In genomic region chr12:125145196-125145595, GRCh38 we compare ENCODE assay signal across 19 cellular contexts. TPM values are rescaled to one million over a fixed set of nuclear protein-coding genes. Genes with fewer than 3 reads are reported as not detected.
A peak's percentile ranks its signal among the peaks of the same experiment; 100 is the strongest.
DNase-seq lines count a peak whose midpoint lies in the region; FAIRE-seq and TF ChIP-seq lines count a peak whose summit lies in the region.
"Had no signal": no experiment of that assay in that cellular context is flagged by ENCODE, and none has a peak within 500 bp of the region (broad histone marks: within the 10 kb centered on the region; RNA-seq: fewer than 3 reads in every experiment).

No MANE protein-coding gene starts in this region.

- H3K36me3 Mint-ChIP-seq in type B pancreatic cell = no peaks in the 10 kb centered on the region

- no peaks in the 10 kb centered on the region for H3K27me3 Mint-ChIP-seq in type B pancreatic cell

- H3K36me3 ChIP-seq in bronchial epithelial cell (ENCODE audit: control insufficient read depth, insufficient read depth, low read length) = no peaks in the 10 kb centered on the region
- H3K36me3 ChIP-seq: BLaER1, SJSA1 had no signal

- H3K4me1 Mint-ChIP-seq in type B pancreatic cell (ENCODE audit: unreplicated experiment) = no peaks in the 10 kb centered on the region
- H3K4me1 Mint-ChIP-seq: CD8-positive, alpha-beta memory T cell had no signal

- peak; percentile 62 for FAIRE-seq in bronchial epithelial cell (lab: Jason Lieb, UNC)
- FAIRE-seq: GM12878, GM18507 had no signal

- no peaks in the 10 kb centered on the region for H3K9me3 Mint-ChIP-seq in type B pancreatic cell
- H3K9me3 Mint-ChIP-seq: H9 had no signal

- DNase-seq in DMS 273 (lab: John Stamatoyannopoulos, UW; ENCODE audit: unreplicated experiment) (peak; percentile 88), NCI-H446 (lab: John Stamatoyannopoulos, UW) (peak; percentile 57 to 86), bronchial epithelial cell (ENCODE audit: low read depth) (no peak), fibroblast of villous mesenchyme (ENCODE audit: low read depth) (peak; percentile 21), ACHN (no peak), epidermal melanocyte (ENCODE audit: insufficient read length, low spot score) (no peak), type B pancreatic cell (ENCODE audit: extremely low spot score, unreplicated experiment) (no peak)
- DNase-seq: CD8-positive, alpha-beta memory T cell; H9; MM.1S; NCI-H1105; NCI-H187 treated with DMSO at 0.1 percent for 48 hours; NCI-H2171; NCI-H510A; PC-3 had no signal

- H3K27me3 ChIP-seq in bronchial epithelial cell (ENCODE audit: control insufficient read depth, insufficient read depth, low read length) = no peaks in the 10 kb centered on the region
- H3K27me3 ChIP-seq: BLaER1, SJSA1 had no signal

- TF ChIP-seq CTCF in bronchial epithelial cell (IDR thresholded peaks at IDR 0.05; ENCODE audit: insufficient read depth, low read length, severe bottlenecking) = no peak
- TF ChIP-seq CTCF in fibroblast of villous mesenchyme (IDR thresholded peaks at IDR 0.05; ENCODE audit: insufficient read depth, low read depth, low read length) = no peak
- TF ChIP-seq CTCF in type B pancreatic cell (conservative IDR thresholded peaks at IDR 0.05) = no peak

- no peak overlapping the region for H3K4me3 Mint-ChIP-seq in type B pancreatic cell
- H3K4me3 Mint-ChIP-seq: CD8-positive, alpha-beta memory T cell; H9 had no signal

- H3K27ac Mint-ChIP-seq in type B pancreatic cell = no peak overlapping the region
- H3K27ac Mint-ChIP-seq: CD8-positive, alpha-beta memory T cell; H9 had no signal

- H3K4me3 ChIP-seq in bronchial epithelial cell (ENCODE audit: low read depth, low read length) (no peak overlapping the region), fibroblast of villous mesenchyme (ENCODE audit: low read depth, low read length) (no peak overlapping the region)
- H3K4me3 ChIP-seq: BLaER1, GM12878, SJSA1 had no signal

- in situ Hi-C loops in ACHN (cut with HindIII; ENCODE audit: low pct_ligation_motif_present, low pct_unique_long_range_greater_than_20kb, low sequenced_read_pairs) = no loop called here

RNA-seq across cellular contexts. Expression of gene TMEM132B, which starts 41.0 kb away (rescaled TPM):
- 0.53 and 0.77 TPM in 2 replicates for total RNA-seq in bronchial epithelial cell
- 5.5 and 10.4 TPM in 2 replicates for total RNA-seq in fibroblast of villous mesenchyme
- total RNA-seq in type B pancreatic cell (ENCODE audit: low replicate concordance) = 14.1 and 25.4 TPM in 2 replicates
- total RNA-seq: CD8-positive, alpha-beta memory T cell; PC-3 had no signal

Comparison
In these comparisons a context has a peak if more than half of its experiments do, and no peak if none do; other contexts are left out.
1. DNase-seq: peak in DMS 273 (single experiment), NCI-H446 (2 of 2) and fibroblast of villous mesenchyme (single experiment); none in bronchial epithelial cell (single experiment), ACHN (single experiment), epidermal melanocyte (single experiment) and type B pancreatic cell (single experiment).